ENCODE assay signal across 9 cellular contexts in genomic region chr22:27212617-27213177, GRCh38.
DNase-seq lines count a peak whose midpoint lies in the region; ATAC-seq, FAIRE-seq and TF ChIP-seq lines count a peak whose summit lies in the region.
"Had no signal": no experiment of that assay in that cellular context is flagged by ENCODE, and none has a peak within 500 bp of the region (broad histone marks: within the 10 kb centered on the region; RNA-seq: fewer than 3 reads in every experiment).

No MANE protein-coding gene starts in this region.

- in situ Hi-C loops in SK-MEL-5 (cut with HindIII; ENCODE audit: low pct_unique_long_range_greater_than_20kb, low sequenced_read_pairs) (no loop called here), GM13976 (cut with MboI; ENCODE audit: low sequenced_read_pairs, unreplicated experiment) (no loop called here)

- H3K4me3 ChIP-seq in skeletal muscle cell (ENCODE audit: low read depth, low read length), result no peak overlapping the region

- no peak for TF ChIP-seq CTCF in GM13976 (IDR thresholded peaks at IDR 0.05; ENCODE audit: borderline replicate concordance, control extremely low read depth, extremely low read depth, insufficient read depth, missing control alignments)

- peak; percentile 100 for DNase-seq in GM04503 (ENCODE audit: low read depth)
- DNase-seq in SK-MEL-5 (ENCODE audit: low read depth, low spot score), result peak; percentile 71
- peak; percentile 74 for DNase-seq in glomerular visceral epithelial cell (ENCODE audit: extremely low spot score)
- DNase-seq in skeletal muscle cell (ENCODE audit: low read depth), result peak; percentile 99
- DNase-seq in GM13976 (ENCODE audit: low spot score), result no peak
- no peak for DNase-seq in SW 1271 (lab: John Stamatoyannopoulos, UW)
- no peak for DNase-seq in H54 (ENCODE audit: insufficient read length, low spot score)
- DNase-seq: activated CD4-positive, CD25-positive, alpha-beta regulatory T cell treated with anti-CD3 and anti-CD28 coated beads, Interleukin-2, amount 50 U/mL, for 72 hours had no signal

- TF ChIP-seq POLR2A in H54 (IDR thresholded peaks at IDR 0.05; ENCODE audit: low read depth, low read length), result no peak

- ATAC-seq in HG03457 (IDR thresholded peaks at IDR 0.05; ENCODE audit: unreplicated experiment), result no peak

- FAIRE-seq in H54 (lab: Jason Lieb, UNC), result no peak

Comparison
In these comparisons a context has a peak if more than half of its experiments do, and no peak if none do; other contexts are left out.
1. DNase-seq: peak in GM04503 (single experiment), SK-MEL-5 (single experiment), glomerular visceral epithelial cell (single experiment) and skeletal muscle cell (single experiment); none in GM13976 (single experiment), SW 1271 (0 of 2) and H54 (single experiment).